Comparison of ENCODE assay signal across 1 cellular context in the genomic region with DNA sequence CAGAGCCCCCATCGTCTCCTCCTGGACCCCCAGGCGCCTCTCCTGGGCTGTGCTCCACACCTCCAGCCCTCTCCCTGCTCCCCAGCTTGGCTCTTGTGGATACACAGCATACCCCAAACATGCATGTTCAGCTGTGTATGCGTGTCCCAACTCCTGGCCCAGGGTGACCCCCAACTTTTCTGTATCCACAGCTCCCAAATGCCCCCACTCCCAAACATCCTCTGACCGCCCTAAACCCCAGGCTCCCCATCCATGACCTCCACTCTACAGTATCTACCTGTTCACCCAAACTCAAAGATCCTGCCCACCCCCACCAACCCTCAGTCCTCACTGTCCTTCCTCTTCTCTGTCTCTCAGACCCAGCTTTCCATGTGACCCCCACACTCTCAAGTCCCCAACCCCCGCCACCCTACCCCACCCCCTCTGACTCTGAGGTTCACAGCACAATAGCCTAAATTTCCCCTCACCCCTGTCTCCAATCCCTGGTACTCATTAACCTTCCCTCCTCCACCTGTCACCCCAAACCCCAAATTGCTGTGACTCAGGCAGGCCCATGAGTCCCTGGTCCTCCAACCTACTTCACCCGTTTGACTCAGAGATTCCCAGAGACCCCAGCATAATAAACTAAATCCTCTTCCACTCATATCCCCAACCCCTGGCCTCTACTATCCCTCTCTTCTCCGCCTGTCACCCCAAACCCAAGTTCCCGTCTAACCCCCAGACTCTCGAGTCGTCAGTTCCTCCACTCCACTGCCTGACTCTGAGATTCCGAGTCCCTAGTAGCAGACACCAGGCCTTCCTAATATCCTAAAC.
TF ChIP-seq lines count a peak whose summit lies in the region.

No MANE protein-coding gene starts in this region.

TF ChIP-seq in A549, 52 proteins besides CTCF, POLR2A, EP300 and RAD21 (continued from another document):
- TF ChIP-seq, protein P1, sequence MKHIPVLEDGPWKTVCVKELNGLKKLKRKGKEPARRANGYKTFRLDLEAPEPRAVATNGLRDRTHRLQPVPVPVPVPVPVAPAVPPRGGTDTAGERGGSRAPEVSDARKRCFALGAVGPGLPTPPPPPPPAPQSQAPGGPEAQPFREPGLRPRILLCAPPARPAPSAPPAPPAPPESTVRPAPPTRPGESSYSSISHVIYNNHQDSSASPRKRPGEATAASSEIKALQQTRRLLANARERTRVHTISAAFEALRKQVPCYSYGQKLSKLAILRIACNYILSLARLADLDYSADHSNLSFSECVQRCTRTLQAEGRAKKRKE (CRISPR knock-in tag; IDR thresholded peaks at IDR 0.05; ENCODE audit: low read depth), result no peak
- no peak for TF ChIP-seq HOXA7 (CRISPR knock-in tag; IDR thresholded peaks at IDR 0.05)
- no peak for TF ChIP-seq EHF (CRISPR knock-in tag; IDR thresholded peaks at IDR 0.05)
- no peak for TF ChIP-seq SREBF2 (IDR thresholded peaks at IDR 0.05)
- TF ChIP-seq, protein P2, sequence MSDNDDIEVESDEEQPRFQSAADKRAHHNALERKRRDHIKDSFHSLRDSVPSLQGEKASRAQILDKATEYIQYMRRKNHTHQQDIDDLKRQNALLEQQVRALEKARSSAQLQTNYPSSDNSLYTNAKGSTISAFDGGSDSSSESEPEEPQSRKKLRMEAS (IDR thresholded peaks at IDR 0.05), result no peak
- no peak for TF ChIP-seq HEYL (CRISPR knock-in tag; IDR thresholded peaks at IDR 0.05)
- TF ChIP-seq MAFK (IDR thresholded peaks at IDR 0.05; ENCODE audit: partially characterized antibody), result no peak
- no peak for TF ChIP-seq RNF2 (IDR thresholded peaks at IDR 0.05; ENCODE audit: borderline replicate concordance, low read depth)
- TF ChIP-seq, protein P3, sequence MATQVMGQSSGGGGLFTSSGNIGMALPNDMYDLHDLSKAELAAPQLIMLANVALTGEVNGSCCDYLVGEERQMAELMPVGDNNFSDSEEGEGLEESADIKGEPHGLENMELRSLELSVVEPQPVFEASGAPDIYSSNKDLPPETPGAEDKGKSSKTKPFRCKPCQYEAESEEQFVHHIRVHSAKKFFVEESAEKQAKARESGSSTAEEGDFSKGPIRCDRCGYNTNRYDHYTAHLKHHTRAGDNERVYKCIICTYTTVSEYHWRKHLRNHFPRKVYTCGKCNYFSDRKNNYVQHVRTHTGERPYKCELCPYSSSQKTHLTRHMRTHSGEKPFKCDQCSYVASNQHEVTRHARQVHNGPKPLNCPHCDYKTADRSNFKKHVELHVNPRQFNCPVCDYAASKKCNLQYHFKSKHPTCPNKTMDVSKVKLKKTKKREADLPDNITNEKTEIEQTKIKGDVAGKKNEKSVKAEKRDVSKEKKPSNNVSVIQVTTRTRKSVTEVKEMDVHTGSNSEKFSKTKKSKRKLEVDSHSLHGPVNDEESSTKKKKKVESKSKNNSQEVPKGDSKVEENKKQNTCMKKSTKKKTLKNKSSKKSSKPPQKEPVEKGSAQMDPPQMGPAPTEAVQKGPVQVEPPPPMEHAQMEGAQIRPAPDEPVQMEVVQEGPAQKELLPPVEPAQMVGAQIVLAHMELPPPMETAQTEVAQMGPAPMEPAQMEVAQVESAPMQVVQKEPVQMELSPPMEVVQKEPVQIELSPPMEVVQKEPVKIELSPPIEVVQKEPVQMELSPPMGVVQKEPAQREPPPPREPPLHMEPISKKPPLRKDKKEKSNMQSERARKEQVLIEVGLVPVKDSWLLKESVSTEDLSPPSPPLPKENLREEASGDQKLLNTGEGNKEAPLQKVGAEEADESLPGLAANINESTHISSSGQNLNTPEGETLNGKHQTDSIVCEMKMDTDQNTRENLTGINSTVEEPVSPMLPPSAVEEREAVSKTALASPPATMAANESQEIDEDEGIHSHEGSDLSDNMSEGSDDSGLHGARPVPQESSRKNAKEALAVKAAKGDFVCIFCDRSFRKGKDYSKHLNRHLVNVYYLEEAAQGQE (IDR thresholded peaks at IDR 0.05), result no peak
TF ChIP-seq in A549: peak in this region for 0.
